In genomic region chr4:189974056-189974455, GRCh38 we compare ENCODE assay signal across 11 cellular contexts. TPM values are rescaled to one million over a fixed set of nuclear protein-coding genes. Genes with fewer than 3 reads are reported as not detected.
DNase-seq lines count a peak whose midpoint lies in the region; ATAC-seq and TF ChIP-seq lines count a peak whose summit lies in the region.
"Had no signal": no experiment of that assay in that cellular context is flagged by ENCODE, and none has a peak within 500 bp of the region (broad histone marks: within the 10 kb centered on the region; RNA-seq: fewer than 3 reads in every experiment).

No MANE protein-coding gene starts in this region.

- no peaks in the 10 kb centered on the region for H3K79me2 ChIP-seq in parathyroid adenoma

- H3K36me3 ChIP-seq in GM06990 (ENCODE audit: control insufficient read depth, insufficient read depth, low read length) = no peaks in the 10 kb centered on the region
- H3K36me3 ChIP-seq in parathyroid adenoma (ENCODE audit: control insufficient read depth, insufficient read depth, low read length) = no peaks in the 10 kb centered on the region
- H3K36me3 ChIP-seq: right atrium auricular region, vagina had no signal

- H3K4me2 ChIP-seq in parathyroid adenoma (ENCODE audit: low read length) = no peak overlapping the region

- peak overlapping the region; percentile 28 for H2AFZ ChIP-seq in parathyroid adenoma

- DNase-seq in GM06990 (ENCODE audit: extremely low read depth, insufficient read length) = no peak
- peak; percentile 10 for DNase-seq in LHCN-M2 (ENCODE audit: low read depth)
- peak; percentile 0 to 9 for DNase-seq in dermis microvascular lymphatic vessel endothelial cell (ENCODE audit: low read depth in 2 of 2)
- no peak for DNase-seq in stimulated activated CD4-positive, alpha-beta T cell treated with anti-CD3 and anti-CD28 coated beads, Interleukin-4, amount 100 ng/mL, for 24 hours
- no peak for DNase-seq in ecto neural progenitor cell (ENCODE audit: low spot score)
- DNase-seq: NCI-H524 treated with DMSO at 0.1 percent for 48 hours had no signal

- H3K27me3 ChIP-seq in GM06990 (replicated peaks; ENCODE audit: control insufficient read depth, insufficient read depth, low read length) = no peaks in the 10 kb centered on the region
- no peaks in the 10 kb centered on the region for H3K27me3 ChIP-seq in parathyroid adenoma (ENCODE audit: control insufficient read depth, insufficient read depth, low read length)
- H3K27me3 ChIP-seq: right atrium auricular region, vagina had no signal

- no peak overlapping the region for H3K27ac ChIP-seq in parathyroid adenoma
- H3K27ac ChIP-seq: right atrium auricular region, vagina had no signal

- no peaks in the 10 kb centered on the region for H3K9me3 ChIP-seq in parathyroid adenoma (ENCODE audit: control insufficient read depth, low read length)
- H3K9me3 ChIP-seq: right atrium auricular region, vagina had no signal

- no peak overlapping the region for H3K4me3 ChIP-seq in GM06990 (replicated peaks; ENCODE audit: low read depth, low read length)
- H3K4me3 ChIP-seq in parathyroid adenoma (ENCODE audit: low read depth, low read length) = no peak overlapping the region
- H3K4me3 ChIP-seq: lung, right atrium auricular region, vagina had no signal

- TF ChIP-seq CTCF in GM06990 (IDR thresholded peaks at IDR 0.05; ENCODE audit: insufficient read depth, low read length, poor library complexity, severe bottlenecking) (peak; percentile 36), parathyroid adenoma (IDR thresholded peaks at IDR 0.05) (peak; percentile 42)

- ATAC-seq in HG03280 (IDR thresholded peaks at IDR 0.05; ENCODE audit: unreplicated experiment) = no peak

- H3K4me1 ChIP-seq in parathyroid adenoma = peaks cover 8% of the 10 kb centered on the region
- H3K4me1 ChIP-seq: right atrium auricular region, vagina had no signal

- H3K9ac ChIP-seq in parathyroid adenoma = no peak overlapping the region

RNA-seq across cellular contexts. Expression of gene FRG1, which starts 33.4 kb away (rescaled TPM):
- total RNA-seq in LHCN-M2 (2014; rRNA removed) = 47.4 and 57.1 TPM in 2 replicates
- polyA plus RNA-seq in LHCN-M2 (2012) = 31.7 TPM
- total RNA-seq in dermis microvascular lymphatic vessel endothelial cell = 13.8 and 24.6 TPM in 2 replicates

RNA-seq across cellular contexts. Expression of gene FRG2, which starts 53.0 kb away (rescaled TPM):
- total RNA-seq in LHCN-M2 (2014; rRNA removed) = not detected in 2 replicates
- not detected for polyA plus RNA-seq in LHCN-M2 (2012)
- total RNA-seq in dermis microvascular lymphatic vessel endothelial cell = not detected in 2 replicates
- total RNA-seq: lung, right atrium auricular region, vagina had no signal
- polyA plus RNA-seq: lung had no signal

Comparison
In these comparisons a context has a peak if more than half of its experiments do, and no peak if none do; other contexts are left out.
1. DNase-seq: peak in LHCN-M2 (single experiment) and dermis microvascular lymphatic vessel endothelial cell (2 of 2); none in GM06990 (single experiment), stimulated activated CD4-positive, alpha-beta T cell treated with anti-CD3 and anti-CD28 coated beads, Interleukin-4, amount 100 ng/mL, for 24 hours (single experiment) and ecto neural progenitor cell (single experiment).